ENCODE assay signal across 15 cellular contexts in the genomic region with DNA sequence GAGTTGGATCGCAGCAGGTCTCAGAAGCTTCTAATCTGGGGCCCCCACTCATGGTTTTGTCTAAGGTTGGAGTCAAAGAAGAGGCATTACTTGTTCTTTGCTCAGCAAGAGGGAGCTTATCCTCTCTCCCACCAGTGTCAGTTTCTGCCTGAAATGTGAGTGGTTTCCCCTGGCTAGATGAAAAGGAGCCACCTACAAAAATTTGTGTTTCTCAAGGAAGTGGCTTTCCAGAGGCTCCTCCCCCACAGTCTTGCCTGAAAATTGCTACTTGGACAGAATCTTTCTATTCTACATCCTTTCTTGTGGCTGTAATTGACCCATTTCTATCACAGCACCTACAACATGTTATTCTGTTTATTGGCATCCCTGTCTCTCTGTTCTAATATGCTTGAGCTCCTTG. TPM values are rescaled to one million over a fixed set of nuclear protein-coding genes. Genes with fewer than 3 reads are reported as not detected.
DNase-seq lines count a peak whose midpoint lies in the region; ATAC-seq lines count a peak whose summit lies in the region.
"Had no signal": no experiment of that assay in that cellular context is flagged by ENCODE, and none has a peak within 500 bp of the region (broad histone marks: within the 10 kb centered on the region; RNA-seq: fewer than 3 reads in every experiment).

No MANE protein-coding gene starts in this region.

- H3K27ac Mint-ChIP-seq in CD4-positive, alpha-beta memory T cell: peak overlapping the region; percentile 85 to 98 (median 95)
- H3K27ac Mint-ChIP-seq in activated naive CD4-positive, alpha-beta T cell treated with anti-CD3 and anti-CD28 coated beads, Interleukin-2, amount 50 U/mL, for 72 hours: peak overlapping the region in 1 of 2 donors; percentile 87
- H3K27ac Mint-ChIP-seq in natural killer cell treated with Interleukin-12 subunit alpha and Interleukin-12 subunit beta and Interleukin-15 and Interleukin-18, amount 100 ng/mL, for 72 hours: peak overlapping the region; percentile 66 to 82

- H3K9me3 ChIP-seq in CD4-positive, alpha-beta memory T cell (ENCODE audit: control insufficient read depth in 1 of 2, low read length in 2 of 2): no peaks in the 10 kb centered on the region

- ATAC-seq in activated naive CD4-positive, alpha-beta T cell treated with anti-CD3 and anti-CD28 coated beads, Interleukin-2, amount 50 U/mL, for 72 hours: peak; percentile 21 to 26
- ATAC-seq in natural killer cell treated with Interleukin-12 subunit alpha and Interleukin-12 subunit beta and Interleukin-15 and Interleukin-18, amount 100 ng/mL, for 72 hours: no peak
- ATAC-seq in GM18867 (IDR thresholded peaks at IDR 0.05; ENCODE audit: unreplicated experiment): no peak
- ATAC-seq: left cardiac atrium, PC-3 had no signal

- H3K4me3 Mint-ChIP-seq in CD4-positive, alpha-beta memory T cell: peak overlapping the region; percentile 78 to 98 (median 84)
- H3K4me3 Mint-ChIP-seq in natural killer cell treated with Interleukin-12 subunit alpha and Interleukin-12 subunit beta and Interleukin-15 and Interleukin-18, amount 100 ng/mL, for 72 hours: peak overlapping the region; percentile 76

- H3K27me3 ChIP-seq in CD4-positive, alpha-beta memory T cell (ENCODE audit: insufficient read depth, low read length): no peaks in the 10 kb centered on the region

- peak; percentile 24 to 44 (median 31) for DNase-seq in CD4-positive, alpha-beta memory T cell
- peak; percentile 68 for DNase-seq in Jurkat, Clone E6-1 (ENCODE audit: low read depth, low spot score)
- no peak for DNase-seq in activated naive CD4-positive, alpha-beta T cell treated with anti-CD3 and anti-CD28 coated beads, Interleukin-2, amount 50 U/mL, for 72 hours (ENCODE audit: low spot score in 2 of 2)
- no peak for DNase-seq in natural killer cell treated with Interleukin-12 subunit alpha and Interleukin-12 subunit beta and Interleukin-15 and Interleukin-18, amount 100 ng/mL, for 72 hours (ENCODE audit: low spot score)
- DNase-seq in effector CD4-positive, alpha-beta T cell: no peak
- no peak for DNase-seq in HuH-7.5 (ENCODE audit: low spot score)
- DNase-seq: DMS79, left cardiac atrium, NCI-H187 treated with DMSO at 0.1 percent for 48 hours, PC-3 had no signal

- H3K4me1 Mint-ChIP-seq in CD4-positive, alpha-beta memory T cell: peaks cover 66 to 91% (median 77%) of the 10 kb centered on the region in 4 donors
- peaks cover 45 to 54% of the 10 kb centered on the region in 2 donors for H3K4me1 Mint-ChIP-seq in natural killer cell treated with Interleukin-12 subunit alpha and Interleukin-12 subunit beta and Interleukin-15 and Interleukin-18, amount 100 ng/mL, for 72 hours (ENCODE audit: low read depth in 2 of 2)

- H3K36me3 Mint-ChIP-seq in CD4-positive, alpha-beta memory T cell: peaks cover 10 to 14% of the 10 kb centered on the region in 2 donors
- H3K36me3 Mint-ChIP-seq in activated naive CD4-positive, alpha-beta T cell treated with anti-CD3 and anti-CD28 coated beads, Interleukin-2, amount 50 U/mL, for 72 hours: no peaks in the 10 kb centered on the region
- H3K36me3 Mint-ChIP-seq in natural killer cell treated with Interleukin-12 subunit alpha and Interleukin-12 subunit beta and Interleukin-15 and Interleukin-18, amount 100 ng/mL, for 72 hours: no peaks in the 10 kb centered on the region

- H3K27me3 Mint-ChIP-seq in CD4-positive, alpha-beta memory T cell: no peaks in the 10 kb centered on the region
- H3K27me3 Mint-ChIP-seq in natural killer cell treated with Interleukin-12 subunit alpha and Interleukin-12 subunit beta and Interleukin-15 and Interleukin-18, amount 100 ng/mL, for 72 hours: no peaks in the 10 kb centered on the region

- intact Hi-C loops in CD4-positive, alpha-beta memory T cell (cut with micrococcal nuclease): loop anchor here (2.0 kb wide), 1 partner anchor 37 kb away; no protein-coding TSS in a partner anchor

- no peaks in the 10 kb centered on the region for H3K36me3 ChIP-seq in CD4-positive, alpha-beta memory T cell (ENCODE audit: insufficient read depth, low read length)

- CTCF ChIA-PET in CD4-positive, alpha-beta memory T cell (lab: Charles Lee; ENCODE audit: partially characterized antibody): interaction anchor here (0.8 to 5.4 kb wide), 14 partner anchors 9 to 82 kb away, joined by 3 to 56 read pairs (median 5); a partner anchor contains a TSS

- H3K4me3 ChIP-seq in CD4-positive, alpha-beta memory T cell (ENCODE audit: low read length in 2 of 2): peak overlapping the region in 1 of 2 donors; percentile 33
- H3K4me3 ChIP-seq in Jurkat, Clone E6-1 (ENCODE audit: low read length): no peak overlapping the region
- H3K4me3 ChIP-seq: SK-N-MC had no signal

- no peaks in the 10 kb centered on the region for H3K9me3 Mint-ChIP-seq in CD4-positive, alpha-beta memory T cell
- H3K9me3 Mint-ChIP-seq in activated naive CD4-positive, alpha-beta T cell treated with anti-CD3 and anti-CD28 coated beads, Interleukin-2, amount 50 U/mL, for 72 hours: no peaks in the 10 kb centered on the region
- H3K9me3 Mint-ChIP-seq in natural killer cell treated with Interleukin-12 subunit alpha and Interleukin-12 subunit beta and Interleukin-15 and Interleukin-18, amount 100 ng/mL, for 72 hours: no peaks in the 10 kb centered on the region

- POLR2A ChIA-PET in CD4-positive, alpha-beta memory T cell (lab: Charles Lee; ENCODE audit: partially characterized antibody): interaction anchor here (0.7 to 5.3 kb wide), 17 partner anchors 10 to 73 kb away, joined by 3 to 150 read pairs (median 8); a partner anchor contains a TSS

- peak overlapping the region; percentile 45 for H3K27ac ChIP-seq in CD4-positive, alpha-beta memory T cell (ENCODE audit: low read depth, low read length)
- H3K27ac ChIP-seq: SK-N-MC had no signal

- H3K4me1 ChIP-seq in CD4-positive, alpha-beta memory T cell (ENCODE audit: insufficient read depth, low read length): peaks cover 91% of the 10 kb centered on the region

RNA-seq across cellular contexts. Expression of a gene that starts 37.9 kb away (rescaled TPM):
- total RNA-seq in CD4-positive, alpha-beta memory T cell: 10 to 100 TPM; 85.2 to 90.2 TPM
- polyA plus RNA-seq in CD4-positive, alpha-beta memory T cell: 100 to 1,000 TPM in 1 of 2 donors, 10 to 100 TPM in 1; 78.9 to 105 TPM
- not detected for polyA plus RNA-seq in Jurkat, Clone E6-1 (2012; ENCODE audit: insufficient read depth, insufficient read length)
- total RNA-seq in activated naive CD4-positive, alpha-beta T cell treated with anti-CD3 and anti-CD28 coated beads, Interleukin-2, amount 50 U/mL, for 72 hours: 10 to 100 TPM in 1 of 2 donors, 1 to 10 TPM in 1; 5.2 to 11.7 TPM
- total RNA-seq in natural killer cell treated with Interleukin-12 subunit alpha and Interleukin-12 subunit beta and Interleukin-15 and Interleukin-18, amount 100 ng/mL, for 72 hours: 1 to 10 TPM in 1 of 2 donors, under 1 TPM in 1; 0.33 to 2.9 TPM
- total RNA-seq: fibroblast of villous mesenchyme, PC-3, pulmonary artery endothelial cell had no signal
- polyA plus RNA-seq: BJ had no signal

Comparison
In these comparisons a context has a peak if more than half of its experiments do, and no peak if none do; other contexts are left out.
1. DNase-seq: peak in CD4-positive, alpha-beta memory T cell (5 of 5) and Jurkat, Clone E6-1 (single experiment); none in activated naive CD4-positive, alpha-beta T cell treated with anti-CD3 and anti-CD28 coated beads, Interleukin-2, amount 50 U/mL, for 72 hours (0 of 2), natural killer cell treated with Interleukin-12 subunit alpha and Interleukin-12 subunit beta and Interleukin-15 and Interleukin-18, amount 100 ng/mL, for 72 hours (single experiment), effector CD4-positive, alpha-beta T cell (single experiment) and HuH-7.5 (single experiment).
2. ATAC-seq: peak in activated naive CD4-positive, alpha-beta T cell treated with anti-CD3 and anti-CD28 coated beads, Interleukin-2, amount 50 U/mL, for 72 hours (2 of 2); none in natural killer cell treated with Interleukin-12 subunit alpha and Interleukin-12 subunit beta and Interleukin-15 and Interleukin-18, amount 100 ng/mL, for 72 hours (0 of 2) and GM18867 (single experiment).
3. RNA of a gene that starts 37.9 kb away (total RNA-seq): 85.2 to 90.2 TPM in CD4-positive, alpha-beta memory T cell; 5.2 to 11.7 TPM in activated naive CD4-positive, alpha-beta T cell treated with anti-CD3 and anti-CD28 coated beads, Interleukin-2, amount 50 U/mL, for 72 hours and 0.33 to 2.9 TPM in natural killer cell treated with Interleukin-12 subunit alpha and Interleukin-12 subunit beta and Interleukin-15 and Interleukin-18, amount 100 ng/mL, for 72 hours; every median in the first group is over 4 times any median in the second.